21 cellular contexts compared by ENCODE assay signal in the genomic region with DNA sequence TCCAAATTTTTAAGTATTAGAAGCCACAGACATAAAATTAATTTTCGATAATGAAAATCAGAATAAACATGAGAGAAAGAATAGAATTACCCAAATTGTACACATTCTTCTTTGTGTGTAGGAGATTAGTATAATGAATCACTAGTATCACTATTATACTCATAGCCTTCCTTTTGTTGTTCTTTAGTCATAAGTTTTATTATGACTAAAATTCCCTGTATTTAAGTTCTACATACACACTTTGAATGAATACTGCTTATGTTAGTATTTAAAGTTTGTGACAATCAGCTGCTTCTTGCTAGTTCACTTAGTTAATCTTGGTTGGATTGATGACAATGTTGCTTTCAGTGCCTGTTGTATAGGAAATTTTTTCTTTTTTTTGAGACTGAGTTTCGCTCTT.
"Had no signal": no experiment of that assay in that cellular context is flagged by ENCODE, and none has a peak within 500 bp of the region (broad histone marks: within the 10 kb centered on the region; RNA-seq: fewer than 3 reads in every experiment).

No MANE protein-coding gene starts in this region.

- H2AFZ ChIP-seq: parathyroid adenoma had no signal

- H3K4me3 ChIP-seq: gastrocnemius medialis, heart right ventricle, prostate gland, right lobe of liver, stomach, thoracic aorta, transverse colon had no signal

- H3K9me3 ChIP-seq: gastrocnemius medialis, prostate gland, right lobe of liver had no signal

- FAIRE-seq: islet of Langerhans had no signal

- H3K27ac ChIP-seq: gastrocnemius medialis, heart right ventricle, parathyroid adenoma, prostate gland, right lobe of liver, stomach, thoracic aorta, transverse colon had no signal

- ATAC-seq: gastrocnemius medialis; heart right ventricle; right lobe of liver; stimulated activated memory B cell treated with anti-CD40 and anti-IgM and Interleukin-4, amounts not matched to agents 10 μg/mL and 1 μg/mL and 100 μg/mL, for 72 hours had no signal

- H3K4me1 Mint-ChIP-seq: naive B cell; nephron; stimulated activated memory B cell treated with anti-CD40 and anti-IgM and Interleukin-4, amounts not matched to agents 10 μg/mL and 1 μg/mL and 100 μg/mL, for 72 hours had no signal

- H3K27me3 ChIP-seq: gastrocnemius medialis, right lobe of liver, stomach, transverse colon had no signal

- H3K36me3 ChIP-seq: gastrocnemius medialis, heart right ventricle, prostate gland, right lobe of liver, stomach, thoracic aorta had no signal

- H3K4me3 Mint-ChIP-seq: dendritic cell treated with granulocyte-macrophage colony-stimulating factor and Interleukin-4, amounts not matched to agents 40 ng/mL and 50 ng/mL, for 4 days; nephron; stimulated activated memory B cell treated with anti-CD40 and anti-IgM and Interleukin-4, amounts not matched to agents 10 μg/mL and 1 μg/mL and 100 μg/mL, for 72 hours had no signal

- H3K4me1 ChIP-seq: gastrocnemius medialis, heart right ventricle, parathyroid adenoma, prostate gland, right lobe of liver, stomach, transverse colon had no signal

- H3K27ac Mint-ChIP-seq: dendritic cell treated with granulocyte-macrophage colony-stimulating factor and Interleukin-4, amounts not matched to agents 40 ng/mL and 50 ng/mL, for 4 days; nephron; stimulated activated memory B cell treated with anti-CD40 and anti-IgM and Interleukin-4, amounts not matched to agents 10 μg/mL and 1 μg/mL and 100 μg/mL, for 72 hours had no signal

- H3K79me2 ChIP-seq: parathyroid adenoma had no signal

- DNase-seq: gastrocnemius medialis; heart right ventricle; hypothalamus; kidney glomerular epithelial cell; mesendoderm; naive B cell; occipital lobe; retina; right lobe of liver; stimulated activated CD4-positive, alpha-beta T cell treated with anti-CD3 and anti-CD28 coated beads, Interleukin-4, amount 100 ng/mL, for 1 hour; stimulated activated CD8-positive, alpha-beta memory T cell treated with anti-CD3 and anti-CD28 coated beads, Interleukin-4, amount 100 ng/mL, for 48 hours; stomach; substantia nigra; transverse colon had no signal
